In the genomic region with DNA sequence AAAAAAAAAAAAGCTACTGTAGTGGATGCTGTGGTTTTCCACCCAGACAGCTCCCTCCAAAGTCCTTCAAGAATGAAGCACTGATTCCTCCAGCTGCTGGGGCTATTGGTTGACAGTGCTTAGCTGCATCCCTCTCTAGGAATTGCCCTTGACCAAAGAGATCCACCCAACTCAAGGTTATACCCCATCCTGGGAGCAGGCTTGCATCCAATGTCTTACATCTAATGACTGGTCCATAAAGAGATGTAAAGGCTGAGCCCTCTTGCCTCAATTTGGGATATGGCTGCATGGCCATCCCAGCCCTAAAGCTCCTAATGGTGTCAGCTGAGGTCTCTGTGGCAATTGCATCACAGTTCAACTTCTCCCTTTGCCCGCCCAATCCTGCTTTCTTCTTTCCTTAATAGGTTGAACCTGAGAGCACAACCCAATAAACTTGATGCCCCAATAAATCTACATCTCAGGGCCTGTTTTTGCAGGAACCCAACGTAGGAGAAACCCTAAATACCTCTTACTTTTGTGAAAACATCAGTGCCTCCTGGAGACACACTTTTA, we compare ENCODE assay signal across 19 cellular contexts. TPM values are rescaled to one million over a fixed set of nuclear protein-coding genes. Genes with fewer than 3 reads are reported as not detected.
"Had no signal": no experiment of that assay in that cellular context is flagged by ENCODE, and none has a peak within 500 bp of the region (broad histone marks: within the 10 kb centered on the region; RNA-seq: fewer than 3 reads in every experiment).

No MANE protein-coding gene starts in this region.

- H3K4me1 ChIP-seq: neural progenitor cell had no signal

- DNase-seq: activated CD4-positive, alpha-beta T cell treated with anti-CD3 and anti-CD28 coated beads, Interleukin-2, amount 10 ng/mL, durations not matched to agents 24 days and 14 days; activated CD4-positive, CD25-positive, alpha-beta regulatory T cell; activated CD8-positive, alpha-beta T cell treated with anti-CD3 and anti-CD28 coated beads for 36 hours; activated naive CD4-positive, alpha-beta T cell; activated naive CD8-positive, alpha-beta T cell treated with anti-CD3 and anti-CD28 coated beads for 36 hours; activated T-cell treated with anti-CD3 and anti-CD28 coated beads, Interleukin-2, amount 50 U/mL, for 1 hour; amniotic stem cell; erythroblast; islet precursor cell; ovary; sigmoid colon; spleen; stimulated activated CD4-positive, alpha-beta T cell treated with anti-CD3 and anti-CD28 coated beads, Interleukin-4, amount 100 ng/mL, for 4 hours; SW 1271 had no signal

- H3K27ac ChIP-seq: neural progenitor cell, ovary, sigmoid colon, spleen, tibial nerve, vagina had no signal

- H3K27me3 ChIP-seq: ovary had no signal

- H3K36me3 ChIP-seq: neural progenitor cell, ovary, sigmoid colon, spleen, tibial nerve, vagina had no signal

- H3K4me3 ChIP-seq: neural progenitor cell, ovary, sigmoid colon, spleen, tibial nerve, vagina had no signal

- H3K9me3 ChIP-seq: sigmoid colon, spleen, vagina had no signal

- H3K9ac ChIP-seq: neural progenitor cell had no signal

RNA-seq across cellular contexts. Expression of a gene that starts 4.4 kb away (rescaled TPM):
- total RNA-seq: activated CD4-positive, alpha-beta T cell treated with anti-CD3 and anti-CD28 coated beads, Interleukin-2, amount 10 ng/mL, durations not matched to agents 24 days and 14 days; activated CD8-positive, alpha-beta T cell treated with anti-CD3 and anti-CD28 coated beads for 36 hours; activated naive CD8-positive, alpha-beta T cell treated with anti-CD3 and anti-CD28 coated beads for 36 hours; activated T-helper 17 cell treated with anti-CD3 and anti-CD28 coated beads, Interleukin-2, amount 50 U/mL, for 72 hours; T-helper 2 cell treated with Interferon-gamma antibody and Interleukin-4, amounts not matched to agents 100 ng/mL and 5 ng/mL, for 36 hours had no signal
